In genomic region chrX:135982860-135983259, GRCh38 we compare ENCODE assay signal across 1 cellular context.
TF ChIP-seq lines count a peak whose summit lies in the region.

No MANE protein-coding gene starts in this region.

TF ChIP-seq in H1, 55 proteins besides CTCF, POLR2A, EP300 and RAD21 (continued from another document):
- no peak for TF ChIP-seq SUZ12 (IDR thresholded peaks at IDR 0.05; ENCODE audit: low read length)
- no peak for TF ChIP-seq RBBP5 (IDR thresholded peaks at IDR 0.05; ENCODE audit: borderline replicate concordance, low read depth, low read length)
- no peak for TF ChIP-seq TCF12 (IDR thresholded peaks at IDR 0.05; ENCODE audit: low read depth, low read length)
- TF ChIP-seq RNF2 (IDR thresholded peaks at IDR 0.05; ENCODE audit: borderline replicate concordance, low read depth, low read length, missing control alignments, poor library complexity, severe bottlenecking) = no peak
- no peak for TF ChIP-seq TBP (IDR thresholded peaks at IDR 0.05; ENCODE audit: low read depth, low read length)
- TF ChIP-seq NRF1 (IDR thresholded peaks at IDR 0.05; ENCODE audit: low read depth, low read length) = no peak
- no peak for TF ChIP-seq ASH2L (IDR thresholded peaks at IDR 0.05; ENCODE audit: low read length)
- no peak for TF ChIP-seq TAF7 (optimal IDR thresholded peaks at IDR 0.05; ENCODE audit: borderline replicate concordance, low read depth, low read length)
- no peak for TF ChIP-seq CHD1 (IDR thresholded peaks at IDR 0.05; ENCODE audit: low read depth, low read length)
- no peak for TF ChIP-seq ATF2 (IDR thresholded peaks at IDR 0.05; ENCODE audit: low read length)
- no peak for TF ChIP-seq EZH2 (IDR thresholded peaks at IDR 0.05; ENCODE audit: low read depth, low read length, severe bottlenecking)
- TF ChIP-seq GABPA (IDR thresholded peaks at IDR 0.05; ENCODE audit: borderline replicate concordance, insufficient read depth, low read length) = no peak
